18 cellular contexts compared by ENCODE assay signal in genomic region chr11:97259884-97260283, GRCh38.
"Had no signal": no experiment of that assay in that cellular context is flagged by ENCODE, and none has a peak within 500 bp of the region (broad histone marks: within the 10 kb centered on the region; RNA-seq: fewer than 3 reads in every experiment).

No MANE protein-coding gene starts in this region.

- H3K27me3 Mint-ChIP-seq: activated naive CD8-positive, alpha-beta T cell treated with anti-CD3 and anti-CD28 coated beads, Interleukin-2, amount 50 U/mL, for 24 hours; naive thymus-derived CD8-positive, alpha-beta T cell had no signal

- H3K4me1 Mint-ChIP-seq: activated naive CD8-positive, alpha-beta T cell treated with anti-CD3 and anti-CD28 coated beads, Interleukin-2, amount 50 U/mL, for 24 hours; naive thymus-derived CD8-positive, alpha-beta T cell; stimulated activated effector memory CD8-positive, alpha-beta T cell treated with anti-CD3 and anti-CD28 coated beads, Interleukin-12 subunit alpha, Interleukin-12 subunit beta, amount 100 ng/mL, for 72 hours had no signal

- DNase-seq: activated CD4-positive, alpha-beta T cell treated with anti-CD3 and anti-CD28 coated beads for 1 hour; activated CD4-positive, alpha-beta T cell treated with anti-CD3 and anti-CD28 coated beads, Interleukin-2, amount 50 U/mL, for 4 hours; activated naive CD4-positive, alpha-beta T cell treated with anti-CD3 and anti-CD28 coated beads for 36 hours; activated naive CD8-positive, alpha-beta T cell treated with anti-CD3 and anti-CD28 coated beads, Interleukin-2, amount 50 U/mL, for 24 hours; aorta; cerebellar nuclear complex; dermis blood vessel endothelial cell; kidney; left lung; naive thymus-derived CD8-positive, alpha-beta T cell; nucleus accumbens; posterior cingulate gyrus; T1000 had no signal

- H3K27me3 ChIP-seq: breast epithelium, hepatocyte, left lung had no signal

- H2AFZ ChIP-seq: hepatocyte had no signal

- H3K27ac ChIP-seq: breast epithelium, hepatocyte, left lung, thoracic aorta had no signal

- H3K79me2 ChIP-seq: hepatocyte had no signal

- H3K27ac Mint-ChIP-seq: activated naive CD4-positive, alpha-beta T cell treated with anti-CD3 and anti-CD28 coated beads for 36 hours; activated naive CD8-positive, alpha-beta T cell treated with anti-CD3 and anti-CD28 coated beads, Interleukin-2, amount 50 U/mL, for 24 hours; activated T-helper 2 cell treated with anti-CD3 and anti-CD28 coated beads, Interferon-gamma antibody, Interleukin-2, Interleukin-4, amounts not matched to agents 10 μg/mL and 5 μg/mL and 100 μg/mL, durations not matched to agents 14 hours and 24 hours and 36 hours; stimulated activated effector memory CD8-positive, alpha-beta T cell treated with anti-CD3 and anti-CD28 coated beads, Interleukin-12 subunit alpha, Interleukin-12 subunit beta, amount 100 ng/mL, for 72 hours had no signal

- H3K36me3 Mint-ChIP-seq: naive thymus-derived CD8-positive, alpha-beta T cell; stimulated activated effector memory CD8-positive, alpha-beta T cell treated with anti-CD3 and anti-CD28 coated beads, Interleukin-12 subunit alpha, Interleukin-12 subunit beta, amount 100 ng/mL, for 72 hours had no signal

- H3K4me2 ChIP-seq: hepatocyte had no signal

- H3K36me3 ChIP-seq: left lung, thoracic aorta had no signal

- ATAC-seq: activated naive CD8-positive, alpha-beta T cell treated with anti-CD3 and anti-CD28 coated beads, Interleukin-2, amount 50 U/mL, for 24 hours; left lung; naive thymus-derived CD8-positive, alpha-beta T cell had no signal

- H3K4me3 Mint-ChIP-seq: activated naive CD4-positive, alpha-beta T cell treated with anti-CD3 and anti-CD28 coated beads for 36 hours; activated naive CD8-positive, alpha-beta T cell treated with anti-CD3 and anti-CD28 coated beads, Interleukin-2, amount 50 U/mL, for 24 hours; naive thymus-derived CD8-positive, alpha-beta T cell; stimulated activated effector memory CD8-positive, alpha-beta T cell treated with anti-CD3 and anti-CD28 coated beads, Interleukin-12 subunit alpha, Interleukin-12 subunit beta, amount 100 ng/mL, for 72 hours had no signal

- H3K4me1 ChIP-seq: breast epithelium, left lung had no signal

- H3K9me3 ChIP-seq: breast epithelium, thoracic aorta had no signal

- H3K4me3 ChIP-seq: breast epithelium, hepatocyte, left lung, thoracic aorta had no signal
